15 cellular contexts compared by ENCODE assay signal in the genomic region with DNA sequence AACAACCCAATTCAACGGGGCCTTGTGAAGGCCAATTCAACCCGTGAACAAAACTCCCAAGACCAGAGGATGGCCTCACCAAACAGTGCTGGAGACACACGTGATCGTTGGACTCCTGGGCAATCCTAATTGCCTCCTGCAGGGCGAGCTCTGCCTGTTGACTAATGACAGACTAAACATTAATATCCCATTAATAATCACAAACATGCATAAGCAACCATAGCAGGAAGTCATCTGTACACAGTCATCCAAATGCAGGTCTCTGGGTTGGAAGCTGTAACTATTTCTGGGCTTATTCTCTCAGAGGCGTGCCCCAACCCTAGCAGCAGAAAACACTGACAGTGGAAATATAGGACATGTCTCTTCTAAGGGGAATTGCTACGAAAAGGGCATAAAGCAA.
"Had no signal": no experiment of that assay in that cellular context is flagged by ENCODE, and none has a peak within 500 bp of the region (broad histone marks: within the 10 kb centered on the region; RNA-seq: fewer than 3 reads in every experiment).

No MANE protein-coding gene starts in this region.

- H3K27me3 Mint-ChIP-seq: activated naive CD4-positive, alpha-beta T cell treated with anti-CD3 and anti-CD28 coated beads, Interleukin-2, amount 10 ng/mL, durations not matched to agents 7 days and 5 days had no signal

- H3K4me3 ChIP-seq: ascending aorta, esophagus squamous epithelium, lower lobe of right lung, neural progenitor cell, sigmoid colon, tibial artery had no signal

- DNase-seq: activated CD4-positive, alpha-beta T cell treated with anti-CD3 and anti-CD28 coated beads, Interleukin-2, amount 50 U/mL, for 4 hours; activated CD4-positive, CD25-positive, alpha-beta regulatory T cell treated with anti-CD3 and anti-CD28 coated beads, Interleukin-2, amount 50 U/mL, for 72 hours; activated naive CD4-positive, alpha-beta T cell treated with anti-CD3 and anti-CD28 coated beads, Interleukin-2, amount 10 ng/mL, durations not matched to agents 7 days and 5 days; esophagus squamous epithelium; foreskin fibroblast; immature natural killer cell; lower lobe of right lung; sigmoid colon; stimulated activated CD4-positive, alpha-beta T cell treated with anti-CD3 and anti-CD28 coated beads, Interleukin-4, amount 100 ng/mL, for 1 hour; stimulated activated naive CD4-positive, alpha-beta T cell; T-helper 9 cell; tibial artery had no signal

- H3K4me3 Mint-ChIP-seq: activated naive CD4-positive, alpha-beta T cell treated with anti-CD3 and anti-CD28 coated beads, Interleukin-2, amount 10 ng/mL, durations not matched to agents 7 days and 5 days; immature natural killer cell; mesothelial cell of epicardium; neural progenitor cell had no signal

- H3K4me1 ChIP-seq: ascending aorta, neural progenitor cell, tibial artery had no signal

- H3K4me2 ChIP-seq: neural progenitor cell had no signal

- H3K27me3 ChIP-seq: ascending aorta, esophagus squamous epithelium, neural progenitor cell, sigmoid colon, tibial artery had no signal

- H2AFZ ChIP-seq: neural progenitor cell had no signal

- H3K27ac Mint-ChIP-seq: activated naive CD4-positive, alpha-beta T cell treated with anti-CD3 and anti-CD28 coated beads, Interleukin-2, amount 10 ng/mL, durations not matched to agents 7 days and 5 days; immature natural killer cell; mesothelial cell of epicardium; neural progenitor cell had no signal

- H3K9ac ChIP-seq: neural progenitor cell had no signal

- ATAC-seq: lower lobe of right lung had no signal

- H3K9me3 ChIP-seq: ascending aorta, esophagus squamous epithelium, lower lobe of right lung, sigmoid colon, tibial artery had no signal

- H3K27ac ChIP-seq: ascending aorta, esophagus squamous epithelium, lower lobe of right lung, neural progenitor cell, sigmoid colon, tibial artery had no signal

- H3K4me1 Mint-ChIP-seq: mesothelial cell of epicardium, neural progenitor cell had no signal
